In genomic region chr21:29953072-29953471, GRCh38 we compare ENCODE assay signal across 24 cellular contexts. TPM values are rescaled to one million over a fixed set of nuclear protein-coding genes. Genes with fewer than 3 reads are reported as not detected.
DNase-seq lines count a peak whose midpoint lies in the region; ATAC-seq and TF ChIP-seq lines count a peak whose summit lies in the region.
"Had no signal": no experiment of that assay in that cellular context is flagged by ENCODE, and none has a peak within 500 bp of the region (broad histone marks: within the 10 kb centered on the region; RNA-seq: fewer than 3 reads in every experiment).

No MANE protein-coding gene starts in this region.

- DNase-seq in GM23338 (ENCODE audit: low spot score): peak; percentile 29
- DNase-seq in WTC11 (ENCODE audit: low spot score): no peak
- DNase-seq in left kidney (ENCODE audit: low read depth, low spot score): peak; percentile 85
- DNase-seq in pons (ENCODE audit: low spot score): peak; percentile 11
- DNase-seq in trophoblast cell: no peak
- DNase-seq in NCI-H1105 treated with DMSO at 0.1 percent for 48 hours (lab: John Stamatoyannopoulos, UW): no peak
- DNase-seq: CD4-positive, CD25-positive, alpha-beta regulatory T cell; DMS153; GM23248; H9; IMR-90; NCI-H1048; NCI-H1417 treated with DMSO at 0.1 percent for 48 hours; NCI-H187; NCI-H2081 treated with DMSO at 0.1 percent for 48 hours; NCI-H748 treated with DMSO at 0.1 percent for 48 hours; SIG-M5 had no signal

- H3K4me3 Mint-ChIP-seq in GM23338 (no peak overlapping the region), WTC11 (no peak overlapping the region)
- H3K4me3 Mint-ChIP-seq: H9 had no signal

- H3K4me2 ChIP-seq in GM23338: no peak overlapping the region
- H3K4me2 ChIP-seq in trophoblast cell (ENCODE audit: low read length): no peak overlapping the region
- H3K4me2 ChIP-seq: BLaER1, KMS-11 had no signal

- no peak overlapping the region for H3K4ac ChIP-seq in trophoblast cell (ENCODE audit: low read depth, low read length)

- peak overlapping the region; percentile 1; the same call in 1 of the 2 replicates for H3K27ac Mint-ChIP-seq in GM23338
- H3K27ac Mint-ChIP-seq in WTC11: no peak overlapping the region
- H3K27ac Mint-ChIP-seq: H9 had no signal

- no peak overlapping the region for H3K23ac ChIP-seq in trophoblast cell (ENCODE audit: low read length)

- H3K4me1 Mint-ChIP-seq in GM23338 (peaks cover 12% of the 10 kb centered on the region), WTC11 (peaks cover 18% of the 10 kb centered on the region)
- H3K4me1 Mint-ChIP-seq: CD4-positive, CD25-positive, alpha-beta regulatory T cell had no signal

- peaks cover 3% of the 10 kb centered on the region; the same call in 1 of the 2 replicates for H3K4me1 ChIP-seq in GM23338 (ENCODE audit: insufficient read depth)
- peaks cover 0 to 2% of the 10 kb centered on the region in 2 experiments for H3K4me1 ChIP-seq in trophoblast cell (ENCODE audit: control insufficient read depth in 1 of 2, insufficient read depth in 2 of 2, low read length in 2 of 2)
- H3K4me1 ChIP-seq: BLaER1 had no signal

- H3K9me3 Mint-ChIP-seq in GM23338: no peaks in the 10 kb centered on the region
- H3K9me3 Mint-ChIP-seq in WTC11: peaks cover 5% of the 10 kb centered on the region

- no peak overlapping the region for H3K18ac ChIP-seq in trophoblast cell (ENCODE audit: low read length)

- CTCF ChIA-PET in WTC11 (lab: Charles Lee): interaction anchor here (0.6 to 0.7 kb wide), 3 partner anchors 109 to 291 kb away, joined by 3 read pairs; no protein-coding TSS in a partner anchor

- H3K27me3 Mint-ChIP-seq in GM23338 (ENCODE audit: insufficient read depth, low read depth, poor library complexity) (peaks cover 3% of the 10 kb centered on the region), WTC11 (ENCODE audit: low read depth) (no peaks in the 10 kb centered on the region)

- no peaks in the 10 kb centered on the region for H3K79me2 ChIP-seq in GM23338 (replicated peaks; ENCODE audit: insufficient read depth)
- H3K79me2 ChIP-seq in trophoblast cell (ENCODE audit: control insufficient read depth, insufficient read depth, low read length, poor library complexity): no peaks in the 10 kb centered on the region

- TF ChIP-seq CTCF in GM23338 (conservative IDR thresholded peaks at IDR 0.05; ENCODE audit: low read depth in 2 of 2) (no peak), WTC11 (IDR thresholded peaks at IDR 0.05) (no peak)

- no peak overlapping the region for H2AK5ac ChIP-seq in trophoblast cell (ENCODE audit: low read length)

- no peak overlapping the region for H2BK12ac ChIP-seq in trophoblast cell (ENCODE audit: low read length)

- H3K14ac ChIP-seq in trophoblast cell (ENCODE audit: low read length): no peak overlapping the region

- H3K4me3 ChIP-seq in GM23338 (no peak overlapping the region), trophoblast cell (ENCODE audit: low read depth, low read length) (no peak overlapping the region)
- H3K4me3 ChIP-seq: BLaER1, GM23248, SK-N-MC had no signal

- H3K9me3 ChIP-seq in trophoblast cell (ENCODE audit: insufficient read depth, low read depth, low read length): no peaks in the 10 kb centered on the region
- H3K9me3 ChIP-seq: BLaER1 had no signal

- no peak overlapping the region for H4K8ac ChIP-seq in trophoblast cell (ENCODE audit: low read depth, low read length)

- H3K79me1 ChIP-seq in trophoblast cell (ENCODE audit: low read length): no peaks in the 10 kb centered on the region

- no peaks in the 10 kb centered on the region for H3K9me2 ChIP-seq in GM23338 (ENCODE audit: insufficient read depth)

- no peaks in the 10 kb centered on the region for H3K27me3 ChIP-seq in GM23338 (ENCODE audit: insufficient read depth)
- H3K27me3 ChIP-seq in trophoblast cell (ENCODE audit: insufficient read depth, low read length): no peaks in the 10 kb centered on the region
- H3K27me3 ChIP-seq: BLaER1 had no signal

- H3K36me3 ChIP-seq in GM23338 (ENCODE audit: insufficient read depth) (no peaks in the 10 kb centered on the region), trophoblast cell (ENCODE audit: control insufficient read depth in 1 of 2, insufficient read depth in 2 of 2, low read length in 2 of 2) (no peaks in the 10 kb centered on the region)
- H3K36me3 ChIP-seq: BLaER1 had no signal

- H4K12ac ChIP-seq in trophoblast cell (ENCODE audit: low read depth, low read length): no peak overlapping the region

- H3K9ac ChIP-seq in trophoblast cell (ENCODE audit: low read length): no peak overlapping the region
- H3K9ac ChIP-seq: BLaER1, GM23248, KMS-11 had no signal

- H3K27ac ChIP-seq in GM23338 (ENCODE audit: low read depth) (no peak overlapping the region), trophoblast cell (ENCODE audit: low read depth, low read length) (no peak overlapping the region)
- H3K27ac ChIP-seq: BLaER1, GM23248, KMS-11, SK-N-MC had no signal

- peaks cover under 1% of the 10 kb centered on the region; the same call in 1 of the 3 replicates for H3K36me3 Mint-ChIP-seq in GM23338 (ENCODE audit: low read depth)
- H3K36me3 Mint-ChIP-seq in WTC11: no peaks in the 10 kb centered on the region
- H3K36me3 Mint-ChIP-seq: CD4-positive, CD25-positive, alpha-beta regulatory T cell had no signal

- no peak overlapping the region for H2BK120ac ChIP-seq in trophoblast cell (ENCODE audit: insufficient read depth, low read length, poor library complexity)

- no peaks in the 10 kb centered on the region for H4K20me1 ChIP-seq in GM23338 (replicated peaks; ENCODE audit: insufficient read depth)
- H4K20me1 ChIP-seq: BLaER1 had no signal

- ATAC-seq in GM23338 (peak; percentile 80), WTC11 (peak; percentile 76), HG02571 (IDR thresholded peaks at IDR 0.05; ENCODE audit: unreplicated experiment) (no peak)

- H2BK5ac ChIP-seq in trophoblast cell (ENCODE audit: low read depth, low read length, poor library complexity): no peak overlapping the region

- no peak overlapping the region for H4K91ac ChIP-seq in trophoblast cell (ENCODE audit: low read depth, low read length)

- POLR2A ChIA-PET in WTC11 (lab: Charles Lee): no interaction called here

- no CpG with 5 or more reads among the region's 4 CpGs for WGBS in trophoblast cell (ENCODE audit: extremely low coverage, insufficient coverage, insufficient read length)

- H2AFZ ChIP-seq in GM23338: peak overlapping the region; percentile 40; the same call in 1 of the 2 replicates
- H2AFZ ChIP-seq in trophoblast cell (ENCODE audit: insufficient read depth, low read length, poor library complexity): no peak overlapping the region
- H2AFZ ChIP-seq: GM23248 had no signal

- H3F3A ChIP-seq in GM23338 (replicated peaks; ENCODE audit: low read depth): no peaks in the 10 kb centered on the region

TF ChIP-seq in GM23338, 12 proteins besides CTCF, POLR2A, EP300 and RAD21 (continues in another document):
- TF ChIP-seq JUNB (IDR thresholded peaks at IDR 0.05; ENCODE audit: unreplicated experiment) (no peak), ZNF114 (CRISPR knock-in tag; IDR thresholded peaks at IDR 0.05) (no peak), CREB1 (CRISPR knock-in tag; IDR thresholded peaks at IDR 0.05; ENCODE audit: low read depth) (no peak)

TF ChIP-seq in WTC11, 78 proteins besides CTCF, POLR2A, EP300 and RAD21 (continues in another document):
- TF ChIP-seq, protein P1, sequence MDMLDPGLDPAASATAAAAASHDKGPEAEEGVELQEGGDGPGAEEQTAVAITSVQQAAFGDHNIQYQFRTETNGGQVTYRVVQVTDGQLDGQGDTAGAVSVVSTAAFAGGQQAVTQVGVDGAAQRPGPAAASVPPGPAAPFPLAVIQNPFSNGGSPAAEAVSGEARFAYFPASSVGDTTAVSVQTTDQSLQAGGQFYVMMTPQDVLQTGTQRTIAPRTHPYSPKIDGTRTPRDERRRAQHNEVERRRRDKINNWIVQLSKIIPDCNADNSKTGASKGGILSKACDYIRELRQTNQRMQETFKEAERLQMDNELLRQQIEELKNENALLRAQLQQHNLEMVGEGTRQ (CRISPR knock-in tag; IDR thresholded peaks at IDR 0.05): no peak
- TF ChIP-seq STAT6 (CRISPR knock-in tag; conservative IDR thresholded peaks at IDR 0.05; ENCODE audit: low read depth) (no peak), JUN (CRISPR knock-in tag; IDR thresholded peaks at IDR 0.05) (no peak)

RNA-seq across cellular contexts. Expression of gene GRIK1, which starts 13.3 kb away (rescaled TPM):
- total RNA-seq in GM23338 (2014; rRNA removed; shearing (Covaris generic)): 0.23 and 0.42 TPM in 2 replicates
- polyA plus RNA-seq in GM23338 (2016; fragmentation: Nextera tagmentation; extraction: Ambion mirVana): 0.18 TPM in 1 of 2 replicates, not detected in the other
- 0.09 to 0.11 TPM in 2 of 3 replicates, not detected in the other for total RNA-seq in WTC11 (2021)
- 0.01 and 0.05 TPM in 2 replicates for polyA plus RNA-seq in trophoblast cell (2013)
- total RNA-seq: A172; CD4-positive, CD25-positive, alpha-beta regulatory T cell; Daoy; G401; GM23248; H9; IMR-90 had no signal
- polyA plus RNA-seq: GM23248, IMR-90 had no signal

Comparison
In these comparisons a context has a peak if more than half of its experiments do, and no peak if none do; other contexts are left out.
1. DNase-seq: peak in GM23338 (single experiment), left kidney (single experiment) and pons (single experiment); none in WTC11 (single experiment), trophoblast cell (0 of 2) and NCI-H1105 treated with DMSO at 0.1 percent for 48 hours (single experiment).